ENCODE assay signal across 8 cellular contexts in the genomic region with DNA sequence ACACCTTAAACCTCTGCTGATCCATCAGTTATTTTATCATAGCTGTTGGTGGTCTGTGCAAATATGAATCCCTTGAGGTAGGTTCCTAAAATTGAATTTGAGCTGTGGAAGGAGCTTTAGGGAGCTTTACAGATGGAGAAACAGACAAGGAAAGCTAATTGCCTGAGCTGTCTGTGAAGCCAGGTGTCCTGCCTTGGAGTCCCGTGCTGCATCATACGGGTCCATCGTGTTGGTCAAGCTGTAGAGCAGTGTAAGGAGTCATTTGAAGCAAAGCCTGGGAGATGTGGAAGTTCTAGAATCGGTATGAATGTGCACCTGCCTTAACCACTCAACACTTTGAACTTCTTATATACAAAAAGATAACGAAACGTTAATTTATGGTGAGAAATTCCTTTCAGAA. TPM values are rescaled to one million over a fixed set of nuclear protein-coding genes. Genes with fewer than 3 reads are reported as not detected.
DNase-seq lines count a peak whose midpoint lies in the region; ATAC-seq, FAIRE-seq and TF ChIP-seq lines count a peak whose summit lies in the region.

No MANE protein-coding gene starts in this region.

- H3K27me3 ChIP-seq in BE2C: no peaks in the 10 kb centered on the region
- no peaks in the 10 kb centered on the region for H3K27me3 ChIP-seq in IMR-90 (ENCODE audit: control insufficient read depth, insufficient read depth, low read length)
- no peaks in the 10 kb centered on the region for H3K27me3 ChIP-seq in body of pancreas
- no peaks in the 10 kb centered on the region for H3K27me3 ChIP-seq in mucosa of stomach (ENCODE audit: control insufficient read depth, insufficient read depth, low read length)

- no peak overlapping the region for H2BK15ac ChIP-seq in IMR-90 (ENCODE audit: low read depth, low read length)

- H4K91ac ChIP-seq in IMR-90 (ENCODE audit: insufficient read depth, low read depth, low read length): peak overlapping the region; percentile 53; the same call in 1 of the 2 replicates

- peaks cover 4% of the 10 kb centered on the region for H3K9me1 ChIP-seq in IMR-90 (ENCODE audit: insufficient read depth, low read length)

- intact Hi-C loops in IMR-90 (cut with micrococcal nuclease) (no loop called here), body of pancreas (cut with DNase I) (no loop called here)

- no peak overlapping the region; the same call in 1 of the 2 replicates for H4K5ac ChIP-seq in IMR-90 (ENCODE audit: low read depth, low read length)

- H2BK20ac ChIP-seq in IMR-90 (ENCODE audit: low read depth, low read length): no peak overlapping the region

- no peak overlapping the region for H2BK120ac ChIP-seq in IMR-90 (ENCODE audit: low read depth, low read length)

- BruUV-seq in IMR-90 (replicated peaks; lab: Mats Ljungman, UMichigan): TSS peak; percentile 82

- TF ChIP-seq CTCF in BE2C (IDR thresholded peaks at IDR 0.05; ENCODE audit: low read depth, low read length) (no peak), IMR-90 (conservative IDR thresholded peaks at IDR 0.05; ENCODE audit: low read depth, low read length) (no peak), body of pancreas (IDR thresholded peaks at IDR 0.05) (no peak)

- H4K8ac ChIP-seq in IMR-90 (ENCODE audit: low read depth in 2 of 2, low read length in 2 of 2): peak overlapping the region; percentile 73 to 82; a peak in 2 of 4 replicates

- no peak for ATAC-seq in IMR-90 (ENCODE audit: low read depth)
- ATAC-seq in body of pancreas: no peak
- ATAC-seq in HG03439 (IDR thresholded peaks at IDR 0.05; ENCODE audit: unreplicated experiment): no peak

- H3K79me1 ChIP-seq in IMR-90 (ENCODE audit: low read depth in 1 of 2, low read length in 2 of 2): peaks cover 18 to 51% of the 10 kb centered on the region in 2 experiments

- H2BK5ac ChIP-seq in IMR-90 (ENCODE audit: low read depth, low read length, poor library complexity, severe bottlenecking): peak overlapping the region; percentile 3

- peak overlapping the region; percentile 68 for H2AK9ac ChIP-seq in IMR-90 (replicated peaks; ENCODE audit: low read depth, low read length, poor library complexity)

- H3K14ac ChIP-seq in IMR-90 (replicated peaks; ENCODE audit: low read depth, low read length): peak overlapping the region; percentile 79

- FAIRE-seq in GM19239 (lab: Jason Lieb, UNC): no peak

- H3K4me1 ChIP-seq in BE2C (no peaks in the 10 kb centered on the region), IMR-90 (ENCODE audit: control insufficient read depth, insufficient read depth, low read length) (peaks cover 5% of the 10 kb centered on the region), body of pancreas (peaks cover 24% of the 10 kb centered on the region), mucosa of stomach (ENCODE audit: control insufficient read depth, insufficient read depth, low read length) (peaks cover 8% of the 10 kb centered on the region)

- H3K27ac ChIP-seq in IMR-90 (ENCODE audit: insufficient read depth, low read length) (peak overlapping the region; percentile 1; the same call in 1 of the 2 replicates), body of pancreas (peak overlapping the region in 3 of 4 donors; percentile 80 to 91 (median 90))

- in situ Hi-C loops in IMR-90 (cut with MboI; ENCODE audit: low sequenced_read_pairs): no loop called here

- H3K4me2 ChIP-seq in IMR-90 (ENCODE audit: low read depth, low read length): peak overlapping the region; percentile 73

- H3K18ac ChIP-seq in IMR-90 (ENCODE audit: low read depth, low read length): no peak overlapping the region

- dilution Hi-C loops in IMR-90 (cut with HindIII; ENCODE audit: low sequenced_read_pairs, unreplicated experiment): no loop called here

- H3K9ac ChIP-seq in IMR-90 (ENCODE audit: low read depth, low read length) (peak overlapping the region; percentile 64), mucosa of stomach (ENCODE audit: low read length) (peak overlapping the region; percentile 89)

- no peak for TF ChIP-seq RAD21 in IMR-90 (IDR thresholded peaks at IDR 0.05; ENCODE audit: low read length)

- H3K4ac ChIP-seq in IMR-90 (ENCODE audit: low read depth, low read length): peak overlapping the region; percentile 14; the same call in 1 of the 2 replicates

- TF ChIP-seq POLR2A in IMR-90 (IDR thresholded peaks at IDR 0.05; ENCODE audit: low read depth, low read length): no peak
- no peak for TF ChIP-seq POLR2A in body of pancreas (IDR thresholded peaks at IDR 0.05)

- CTCF ChIA-PET in IMR-90 (lab: Yijun Ruan, JAX): interaction anchor here (0.8 to 1.9 kb wide), 3 partner anchors 12 to 67 kb away, joined by 3 to 10 read pairs (median 9); no protein-coding TSS in a partner anchor

- peak overlapping the region; percentile 82 for H3K4me3 ChIP-seq in BE2C (ENCODE audit: low read depth, low read length)
- H3K4me3 ChIP-seq in IMR-90 (ENCODE audit: insufficient read depth, low read depth, low read length): peak overlapping the region; percentile 67
- H3K4me3 ChIP-seq in body of pancreas: peak overlapping the region in 1 of 2 donors; percentile 51
- no peak overlapping the region for H3K4me3 ChIP-seq in mucosa of stomach (ENCODE audit: low read length)

- H3K36me3 ChIP-seq in BE2C: no peaks in the 10 kb centered on the region
- H3K36me3 ChIP-seq in IMR-90 (ENCODE audit: control insufficient read depth, insufficient read depth, low read length): no peaks in the 10 kb centered on the region; the same call in 1 of the 2 replicates
- H3K36me3 ChIP-seq in body of pancreas (replicated peaks in 1 of 2; ENCODE audit: insufficient read depth in 1 of 2, low read depth in 2 of 2): no peaks in the 10 kb centered on the region
- H3K36me3 ChIP-seq in mucosa of stomach (ENCODE audit: control insufficient read depth, insufficient read depth, low read length): no peaks in the 10 kb centered on the region

- DNase-seq in BE2C (no peak), IMR-90 (no peak), body of pancreas (no peak), DMS153 treated with DMSO at 0.1 percent for 48 hours (lab: John Stamatoyannopoulos, UW; ENCODE audit: unreplicated experiment) (no peak), iPS-NIHi11 (ENCODE audit: low spot score) (no peak), GM19239 (ENCODE audit: insufficient read length, low spot score) (no peak)

- 0 out of 2 replicates have a peak overlapping the region, but pooled peaks have one; percentile 3 for H2AK5ac ChIP-seq in IMR-90 (ENCODE audit: low read depth, low read length)

- H3K23ac ChIP-seq in IMR-90 (ENCODE audit: low read depth, low read length): peak overlapping the region; percentile 70; the same call in 1 of the 2 replicates

- no peaks in the 10 kb centered on the region for H4K20me1 ChIP-seq in IMR-90 (ENCODE audit: insufficient read depth, low read length)

- peak overlapping the region; percentile 94 for H3K56ac ChIP-seq in IMR-90 (ENCODE audit: extremely low read depth, insufficient read depth, low read length)

- H2AFZ ChIP-seq in IMR-90 (replicated peaks; ENCODE audit: low read length, poor library complexity): peak overlapping the region; percentile 58

- WGBS in IMR-90 (ENCODE audit: extremely low coverage in 2 of 2, insufficient read length in 1 of 2), 2 experiments: no CpG with 5 or more reads among the region's 6 CpGs
- 24 to 29% methylated on average over 6 of the region's 6 CpGs for WGBS in body of pancreas, 2 donors

- H3K9me3 ChIP-seq in BE2C (no peaks in the 10 kb centered on the region), IMR-90 (ENCODE audit: control insufficient read depth, insufficient read depth, low read length) (no peaks in the 10 kb centered on the region), body of pancreas (no peaks in the 10 kb centered on the region), mucosa of stomach (ENCODE audit: control insufficient read depth, low read length) (no peaks in the 10 kb centered on the region)

- POLR2A ChIA-PET in IMR-90 (lab: Charles Lee; ENCODE audit: unreplicated experiment): interaction anchor here (0.6 to 1.1 kb wide), 2 partner anchors 60 to 160 kb away, joined by 3 to 8 read pairs; partner anchors contain the start of gene NEAT1

TF ChIP-seq in IMR-90, 13 proteins besides CTCF, POLR2A, EP300 and RAD21:
- TF ChIP-seq CHD1 (IDR thresholded peaks at IDR 0.05; ENCODE audit: low read depth, low read length) (no peak), CEBPB (IDR thresholded peaks at IDR 0.05; ENCODE audit: low read depth, low read length) (no peak), SMC3 (IDR thresholded peaks at IDR 0.05; ENCODE audit: low read depth, low read length) (no peak), FOS (IDR thresholded peaks at IDR 0.05; ENCODE audit: low read depth, low read length) (no peak), BHLHE40 (IDR thresholded peaks at IDR 0.05; ENCODE audit: low read depth, low read length) (no peak), RCOR1 (IDR thresholded peaks at IDR 0.05; ENCODE audit: insufficient replicate concordance, low read length) (no peak)
TF ChIP-seq in IMR-90: peak in this region for 0.

RNA-seq across cellular contexts. Expression of gene POLA2, which starts 1.0 kb away (rescaled TPM):
- 2.9 TPM for polyA plus RNA-seq in BE2C (2012; ENCODE audit: insufficient read depth, insufficient read length, low read depth)
- 12.2 and 14.2 TPM in 2 replicates for total RNA-seq in IMR-90 (2012; rRNA removed)
- polyA plus RNA-seq in IMR-90 (2012; rRNA removed): 17.3 and 19.9 TPM in 2 replicates
- polyA plus RNA-seq in IMR-90 (2012; cell fraction: cytosol; rRNA removed): 7.9 and 20.1 TPM in 2 replicates
- polyA plus RNA-seq in IMR-90 (2012; cell fraction: nucleus; rRNA removed; ENCODE audit: low replicate concordance): 12.7 and 14.4 TPM in 2 replicates
- 10 to 100 TPM in 1 of 2 donors, 1 to 10 TPM in 1; 7.3 to 19.1 TPM for total RNA-seq in body of pancreas

RNA-seq across cellular contexts. Expression of gene CDC42EP2, which starts 51.9 kb away (rescaled TPM):
- 14.6 TPM for polyA plus RNA-seq in BE2C (2012; ENCODE audit: insufficient read depth, insufficient read length, low read depth)
- 5.2 and 5.3 TPM in 2 replicates for total RNA-seq in IMR-90 (2012; rRNA removed)
- 27.5 and 31.3 TPM in 2 replicates for polyA plus RNA-seq in IMR-90 (2012; rRNA removed)
- 21.0 and 67.9 TPM in 2 replicates for polyA plus RNA-seq in IMR-90 (2012; cell fraction: cytosol; rRNA removed)
- polyA plus RNA-seq in IMR-90 (2012; cell fraction: nucleus; rRNA removed; ENCODE audit: low replicate concordance): 50.4 and 79.5 TPM in 2 replicates
- 10 to 100 TPM in 1 of 2 donors, 1 to 10 TPM in 1; 8.3 to 16.8 TPM for total RNA-seq in body of pancreas
